9 cellular contexts compared by ENCODE assay signal in genomic region chr1:117312453-117313138, GRCh38. TPM values are rescaled to one million over a fixed set of nuclear protein-coding genes. Genes with fewer than 3 reads are reported as not detected.
DNase-seq lines count a peak whose midpoint lies in the region; ATAC-seq and TF ChIP-seq lines count a peak whose summit lies in the region.
"Had no signal": no experiment of that assay in that cellular context is flagged by ENCODE, and none has a peak within 500 bp of the region (broad histone marks: within the 10 kb centered on the region; RNA-seq: fewer than 3 reads in every experiment).

No MANE protein-coding gene starts in this region.

- intact Hi-C loops in MCF 10A (cut with micrococcal nuclease) (loop anchor here (5.0 kb wide), 1 partner anchor 55 kb away; the partner anchor contains the start of gene MAN1A2), breast epithelium (cut with DNase I; ENCODE audit: low total_unique reads) (no loop called here), upper lobe of right lung (cut with DNase I) (no loop called here)

- H3K4me2 ChIP-seq in OCI-LY1 (ENCODE audit: low read length): no peak overlapping the region

- no peaks in the 10 kb centered on the region for H3K9me3 Mint-ChIP-seq in MCF 10A (ENCODE audit: unreplicated experiment)
- H3K9me3 Mint-ChIP-seq: activated naive CD4-positive, alpha-beta T cell treated with anti-CD3 and anti-CD28 coated beads, Interleukin-2, amount 50 U/mL, for 24 hours had no signal

- H3K9me3 ChIP-seq in breast epithelium (no peaks in the 10 kb centered on the region), OCI-LY1 (ENCODE audit: low read length) (no peaks in the 10 kb centered on the region), upper lobe of right lung (no peaks in the 10 kb centered on the region)

- ATAC-seq in upper lobe of right lung: peak; percentile 70

- no peak overlapping the region for H3K4me3 ChIP-seq in breast epithelium
- no peak overlapping the region for H3K4me3 ChIP-seq in OCI-LY1 (ENCODE audit: low read depth, low read length, poor library complexity, severe bottlenecking)
- no peak overlapping the region for H3K4me3 ChIP-seq in upper lobe of right lung

- no peak overlapping the region for H2AFZ ChIP-seq in OCI-LY1 (ENCODE audit: low read length)

- H3K9ac ChIP-seq in OCI-LY1 (ENCODE audit: low read length): no peak overlapping the region

- H3K79me2 ChIP-seq in OCI-LY1 (ENCODE audit: insufficient read depth, low read length): no peaks in the 10 kb centered on the region

- CTCF ChIA-PET in MCF 10A (lab: Yijun Ruan, JAX): interaction anchor here (0.6 to 1.4 kb wide), 7 partner anchors 13 to 50 kb away, joined by 3 to 4 read pairs (median 3); no protein-coding TSS in a partner anchor

- no peaks in the 10 kb centered on the region for H3F3A ChIP-seq in OCI-LY1 (ENCODE audit: insufficient read depth, low read length)

- TF ChIP-seq CTCF in MCF 10A (IDR thresholded peaks at IDR 0.05; ENCODE audit: unreplicated experiment): peak; percentile 49
- peak in 1 of 3 donors; percentile 35 for TF ChIP-seq CTCF in breast epithelium (IDR thresholded peaks at IDR 0.05)
- peak; percentile 67 for TF ChIP-seq CTCF in OCI-LY1 (IDR thresholded peaks at IDR 0.05; ENCODE audit: low read length)
- TF ChIP-seq CTCF in upper lobe of right lung (IDR thresholded peaks at IDR 0.05): peak; percentile 66

- H3K27me3 ChIP-seq in breast epithelium: no peaks in the 10 kb centered on the region
- no peaks in the 10 kb centered on the region for H3K27me3 ChIP-seq in OCI-LY1 (ENCODE audit: insufficient read depth, low read length)
- H3K27me3 ChIP-seq in upper lobe of right lung: no peaks in the 10 kb centered on the region

- TF ChIP-seq POLR2A in breast epithelium (IDR thresholded peaks at IDR 0.05): no peak

- H3K4me1 ChIP-seq in breast epithelium: no peaks in the 10 kb centered on the region
- H3K4me1 ChIP-seq in OCI-LY1 (ENCODE audit: insufficient read depth, low read length, severe bottlenecking): no peaks in the 10 kb centered on the region
- H3K4me1 ChIP-seq in upper lobe of right lung: no peaks in the 10 kb centered on the region

- peak; percentile 62 for DNase-seq in MCF 10A (ENCODE audit: unreplicated experiment)
- DNase-seq in breast epithelium (ENCODE audit: low spot score in 2 of 2): no peak
- peak; percentile 42 for DNase-seq in fibroblast of peridontal ligament (ENCODE audit: extremely low read depth)
- no peak for DNase-seq in upper lobe of right lung
- DNase-seq in NCI-H2196 (lab: John Stamatoyannopoulos, UW; ENCODE audit: unreplicated experiment): no peak
- no peak for DNase-seq in activated CD8-positive, alpha-beta memory T cell treated with anti-CD3 and anti-CD28 coated beads, Interleukin-2, amount 50 U/mL, for 48 hours
- no peak for DNase-seq in stimulated activated CD4-positive, alpha-beta T cell treated with anti-CD3 and anti-CD28 coated beads, Interleukin-4, amount 100 ng/mL, for 4 hours

- no peak overlapping the region for H3K27ac ChIP-seq in breast epithelium
- no peak overlapping the region for H3K27ac ChIP-seq in OCI-LY1 (ENCODE audit: low read depth, low read length, poor library complexity, severe bottlenecking)
- H3K27ac ChIP-seq in upper lobe of right lung: no peak overlapping the region

- POLR2A ChIA-PET in MCF 10A (lab: Yijun Ruan, JAX): no interaction called here

- no peaks in the 10 kb centered on the region for H3K36me3 ChIP-seq in breast epithelium
- no peaks in the 10 kb centered on the region for H3K36me3 ChIP-seq in OCI-LY1 (ENCODE audit: insufficient read depth, low read length)
- no peaks in the 10 kb centered on the region for H3K36me3 ChIP-seq in upper lobe of right lung

- no peaks in the 10 kb centered on the region for H3K9me2 ChIP-seq in OCI-LY1 (ENCODE audit: low read depth, low read length)

- no peaks in the 10 kb centered on the region for H3K4me1 Mint-ChIP-seq in MCF 10A (ENCODE audit: insufficient read depth, unreplicated experiment)
- H3K4me1 Mint-ChIP-seq: activated naive CD4-positive, alpha-beta T cell treated with anti-CD3 and anti-CD28 coated beads, Interleukin-2, amount 50 U/mL, for 24 hours had no signal

- H3K27ac Mint-ChIP-seq in MCF 10A (ENCODE audit: low read depth, unreplicated experiment): no peak overlapping the region
- H3K27ac Mint-ChIP-seq: activated naive CD4-positive, alpha-beta T cell treated with anti-CD3 and anti-CD28 coated beads, Interleukin-2, amount 50 U/mL, for 24 hours had no signal

- BruUV-seq in MCF 10A (replicated peaks; lab: Mats Ljungman, UMichigan): no TSS peak

- H4K20me1 ChIP-seq in OCI-LY1 (ENCODE audit: insufficient read depth, low read length): no peaks in the 10 kb centered on the region

- no peak overlapping the region for H3K4me3 Mint-ChIP-seq in MCF 10A (ENCODE audit: unreplicated experiment)
- H3K4me3 Mint-ChIP-seq: activated naive CD4-positive, alpha-beta T cell treated with anti-CD3 and anti-CD28 coated beads, Interleukin-2, amount 50 U/mL, for 24 hours had no signal

- no peaks in the 10 kb centered on the region for H3K27me3 Mint-ChIP-seq in MCF 10A (ENCODE audit: insufficient read depth, unreplicated experiment)
- H3K27me3 Mint-ChIP-seq: activated naive CD4-positive, alpha-beta T cell treated with anti-CD3 and anti-CD28 coated beads, Interleukin-2, amount 50 U/mL, for 24 hours had no signal

- H3K36me3 Mint-ChIP-seq in MCF 10A (ENCODE audit: insufficient read depth, unreplicated experiment): no peaks in the 10 kb centered on the region
- H3K36me3 Mint-ChIP-seq: activated naive CD4-positive, alpha-beta T cell treated with anti-CD3 and anti-CD28 coated beads, Interleukin-2, amount 50 U/mL, for 24 hours had no signal

RNA-seq across cellular contexts. Expression of gene MAN1A2, which starts 54.7 kb away (rescaled TPM):
- 32.0 and 33.4 TPM in 2 replicates for total RNA-seq in MCF 10A (2022)
- total RNA-seq in breast epithelium: 10 to 100 TPM; 40.2 to 52.8 (median 43.3) TPM
- total RNA-seq in upper lobe of right lung: 40.3 TPM

Comparison
In these comparisons a context has a peak if more than half of its experiments do, and no peak if none do; other contexts are left out.
1. DNase-seq: peak in MCF 10A (single experiment) and fibroblast of peridontal ligament (single experiment); none in breast epithelium (0 of 2), upper lobe of right lung (single experiment), NCI-H2196 (single experiment), activated CD8-positive, alpha-beta memory T cell treated with anti-CD3 and anti-CD28 coated beads, Interleukin-2, amount 50 U/mL, for 48 hours (single experiment) and stimulated activated CD4-positive, alpha-beta T cell treated with anti-CD3 and anti-CD28 coated beads, Interleukin-4, amount 100 ng/mL, for 4 hours (0 of 2).